In genomic region chr6:6583836-6584235, GRCh38 we compare ENCODE assay signal across 1 cellular context.
TF ChIP-seq lines count a peak whose summit lies in the region.

No MANE protein-coding gene starts in this region.

TF ChIP-seq in H1, 55 proteins besides CTCF, POLR2A, EP300 and RAD21:
- TF ChIP-seq PHF8 (conservative IDR thresholded peaks at IDR 0.05; ENCODE audit: low read depth, low read length) (no peak), GABPA (IDR thresholded peaks at IDR 0.05; ENCODE audit: borderline replicate concordance, insufficient read depth, low read length) (peak; percentile 76; the same call in 1 of the 2 replicates)
